20 cellular contexts compared by ENCODE assay signal in genomic region chr17:628507-628941, GRCh38.
DNase-seq lines count a peak whose midpoint lies in the region; ATAC-seq and TF ChIP-seq lines count a peak whose summit lies in the region.
"Had no signal": no experiment of that assay in that cellular context is flagged by ENCODE, and none has a peak within 500 bp of the region (broad histone marks: within the 10 kb centered on the region; RNA-seq: fewer than 3 reads in every experiment).

No MANE protein-coding gene starts in this region.

- no peaks in the 10 kb centered on the region for H3K27me3 ChIP-seq in upper lobe of left lung
- H3K27me3 ChIP-seq: esophagus squamous epithelium had no signal

- no peak overlapping the region for H3K4me3 ChIP-seq in upper lobe of left lung
- H3K4me3 ChIP-seq: A549, esophagus squamous epithelium had no signal

- peak overlapping the region; percentile 23 to 36 (median 35) for H3K27ac ChIP-seq in upper lobe of left lung
- H3K27ac ChIP-seq: A549, esophagus squamous epithelium, parathyroid adenoma, VCaP had no signal

- TF ChIP-seq CTCF in upper lobe of left lung (IDR thresholded peaks at IDR 0.05) = no peak

- H3K36me3 ChIP-seq in upper lobe of left lung = peaks cover 7 to 65% (median 24%) of the 10 kb centered on the region in 4 donors

- peak overlapping the region; percentile 57 for H3K27ac Mint-ChIP-seq in activated CD8-positive, alpha-beta memory T cell treated with anti-CD3 and anti-CD28 coated beads, Interleukin-2, amount 10 ng/mL, durations not matched to agents 7 days and 5 days
- peak overlapping the region; percentile 2 for H3K27ac Mint-ChIP-seq in activated naive CD8-positive, alpha-beta T cell treated with anti-CD3 and anti-CD28 coated beads for 36 hours
- H3K27ac Mint-ChIP-seq: stimulated activated effector memory CD8-positive, alpha-beta T cell treated with anti-CD3 and anti-CD28 coated beads, Interleukin-12 subunit alpha, Interleukin-12 subunit beta, amount 100 ng/mL, for 72 hours; type B pancreatic cell had no signal

- H3K27me3 Mint-ChIP-seq in activated CD8-positive, alpha-beta memory T cell treated with anti-CD3 and anti-CD28 coated beads, Interleukin-2, amount 10 ng/mL, durations not matched to agents 7 days and 5 days = no peaks in the 10 kb centered on the region
- H3K27me3 Mint-ChIP-seq in activated naive CD8-positive, alpha-beta T cell treated with anti-CD3 and anti-CD28 coated beads for 36 hours = no peaks in the 10 kb centered on the region
- H3K27me3 Mint-ChIP-seq: CD4-positive, CD25-positive, alpha-beta regulatory T cell; type B pancreatic cell had no signal

- TF ChIP-seq POLR2A in upper lobe of left lung (IDR thresholded peaks at IDR 0.05) = no peak

- peaks cover 11% of the 10 kb centered on the region for H3K4me1 Mint-ChIP-seq in activated CD8-positive, alpha-beta memory T cell treated with anti-CD3 and anti-CD28 coated beads, Interleukin-2, amount 10 ng/mL, durations not matched to agents 7 days and 5 days
- H3K4me1 Mint-ChIP-seq in activated naive CD8-positive, alpha-beta T cell treated with anti-CD3 and anti-CD28 coated beads for 36 hours = peaks cover 8% of the 10 kb centered on the region
- H3K4me1 Mint-ChIP-seq: stimulated activated effector memory CD8-positive, alpha-beta T cell treated with anti-CD3 and anti-CD28 coated beads, Interleukin-12 subunit alpha, Interleukin-12 subunit beta, amount 100 ng/mL, for 72 hours had no signal

- no peaks in the 10 kb centered on the region for H3K9me3 ChIP-seq in upper lobe of left lung
- H3K9me3 ChIP-seq: A549, esophagus squamous epithelium had no signal

- 61 to 70% methylated on average over 7 of the region's 7 CpGs for WGBS in upper lobe of left lung, 2 donors

- TF ChIP-seq EP300 in upper lobe of left lung (IDR thresholded peaks at IDR 0.05) = no peak

- CTCF ChIA-PET in activated CD8-positive, alpha-beta memory T cell treated with anti-CD3 and anti-CD28 coated beads, Interleukin-2, amount 10 ng/mL, durations not matched to agents 7 days and 5 days (lab: Charles Lee) = no interaction called here

- DNase-seq in activated CD8-positive, alpha-beta memory T cell treated with anti-CD3 and anti-CD28 coated beads, Interleukin-2, amount 10 ng/mL, durations not matched to agents 7 days and 5 days = no peak
- no peak for DNase-seq in activated CD8-positive, alpha-beta memory T cell treated with anti-CD3 and anti-CD28 coated beads for 24 hours
- no peak for DNase-seq in activated naive CD8-positive, alpha-beta T cell treated with anti-CD3 and anti-CD28 coated beads for 36 hours
- peak; percentile 84 for DNase-seq in left lobe of liver (ENCODE audit: low spot score)
- DNase-seq in upper lobe of left lung = peak in 1 of 2 donors; percentile 73
- DNase-seq in germinal center (ENCODE audit: low spot score) = no peak
- no peak for DNase-seq in NCI-H82 treated with DMSO at 0.1 percent for 48 hours (lab: John Stamatoyannopoulos, UW; ENCODE audit: unreplicated experiment)
- DNase-seq in activated CD4-positive, CD25-positive, alpha-beta regulatory T cell treated with anti-CD3 and anti-CD28 coated beads, Interleukin-2, amount 50 U/mL, for 72 hours = no peak
- DNase-seq: activated naive CD4-positive, alpha-beta T cell treated with Interleukin-2 at 50 U/mL for 16 hours; CD4-positive, CD25-positive, alpha-beta regulatory T cell; esophagus squamous epithelium; hippocampal formation; NCI-H2081 treated with DMSO at 0.1 percent for 48 hours; NCI-H748 treated with DMSO at 0.1 percent for 48 hours; SW 1271 had no signal

- no peak overlapping the region for H3K4me3 Mint-ChIP-seq in activated CD8-positive, alpha-beta memory T cell treated with anti-CD3 and anti-CD28 coated beads, Interleukin-2, amount 10 ng/mL, durations not matched to agents 7 days and 5 days
- no peak overlapping the region for H3K4me3 Mint-ChIP-seq in activated naive CD8-positive, alpha-beta T cell treated with anti-CD3 and anti-CD28 coated beads for 36 hours
- H3K4me3 Mint-ChIP-seq: CD4-positive, CD25-positive, alpha-beta regulatory T cell; stimulated activated effector memory CD8-positive, alpha-beta T cell treated with anti-CD3 and anti-CD28 coated beads, Interleukin-12 subunit alpha, Interleukin-12 subunit beta, amount 100 ng/mL, for 72 hours; type B pancreatic cell had no signal

- peaks cover 27% of the 10 kb centered on the region for H3K36me3 Mint-ChIP-seq in activated CD8-positive, alpha-beta memory T cell treated with anti-CD3 and anti-CD28 coated beads, Interleukin-2, amount 10 ng/mL, durations not matched to agents 7 days and 5 days
- H3K36me3 Mint-ChIP-seq in activated naive CD8-positive, alpha-beta T cell treated with anti-CD3 and anti-CD28 coated beads for 36 hours = peaks cover 9% of the 10 kb centered on the region

- H3K9me3 Mint-ChIP-seq in activated CD8-positive, alpha-beta memory T cell treated with anti-CD3 and anti-CD28 coated beads, Interleukin-2, amount 10 ng/mL, durations not matched to agents 7 days and 5 days (ENCODE audit: low read depth) = no peaks in the 10 kb centered on the region
- no peaks in the 10 kb centered on the region for H3K9me3 Mint-ChIP-seq in activated naive CD8-positive, alpha-beta T cell treated with anti-CD3 and anti-CD28 coated beads for 36 hours
- H3K9me3 Mint-ChIP-seq: CD4-positive, CD25-positive, alpha-beta regulatory T cell; stimulated activated effector memory CD8-positive, alpha-beta T cell treated with anti-CD3 and anti-CD28 coated beads, Interleukin-12 subunit alpha, Interleukin-12 subunit beta, amount 100 ng/mL, for 72 hours; type B pancreatic cell had no signal

- H3K4me1 ChIP-seq in upper lobe of left lung = peaks cover 0 to 7% (median 1%) of the 10 kb centered on the region in 4 donors
- H3K4me1 ChIP-seq: A549, parathyroid adenoma had no signal

- ATAC-seq in activated CD8-positive, alpha-beta memory T cell treated with anti-CD3 and anti-CD28 coated beads, Interleukin-2, amount 10 ng/mL, durations not matched to agents 7 days and 5 days = no peak
- ATAC-seq in left lobe of liver = peak; percentile 86
- ATAC-seq in upper lobe of left lung (ENCODE audit: low FRiP score in 2 of 2) = peak; percentile 48 to 60
- ATAC-seq: A549; stimulated activated effector memory CD8-positive, alpha-beta T cell treated with anti-CD3 and anti-CD28 coated beads, Interleukin-12 subunit alpha, Interleukin-12 subunit beta, amount 100 ng/mL, for 72 hours had no signal
